In genomic region chr10:48604408-48605263, GRCh38 we compare ENCODE assay signal across 8 cellular contexts. TPM values are rescaled to one million over a fixed set of nuclear protein-coding genes. Genes with fewer than 3 reads are reported as not detected.
DNase-seq lines count a peak whose midpoint lies in the region; ATAC-seq, FAIRE-seq and TF ChIP-seq lines count a peak whose summit lies in the region.

ARHGAP22 (minus strand) TSS chr10:48605073; CDS start chr10:48604796, 277 bp downstream.

- H3K9ac ChIP-seq in HUES48 (ENCODE audit: low read depth, low read length) (no peak within 1 kb of the TSS), skeletal muscle tissue (ENCODE audit: low read depth in 1 of 3, low read length in 3 of 3) (peak within 1 kb of the TSS; percentile 40 to 64 (median 51))

- H3K4me1 ChIP-seq in HUES48 (ENCODE audit: control insufficient read depth, insufficient read depth, low read length) (peaks cover 18% of the 10 kb centered on the region; the same call in 1 of the 2 replicates), skeletal muscle tissue (ENCODE audit: control insufficient read depth in 3 of 3, insufficient read depth in 3 of 3, low read length in 3 of 3) (peaks cover 10 to 19% (median 19%) of the 10 kb centered on the region in 3 donors)

- TF ChIP-seq CTCF in GM12865 (IDR thresholded peaks at IDR 0.05; ENCODE audit: insufficient read depth, low read depth, low read length, missing control alignments) (no peak), bronchial epithelial cell (IDR thresholded peaks at IDR 0.05; ENCODE audit: insufficient read depth, low read length, severe bottlenecking) (no peak)

- H3K27ac ChIP-seq in HUES48 (ENCODE audit: low read depth, low read length) (no peak within 1 kb of the TSS), skeletal muscle tissue (ENCODE audit: low read depth, low read length) (no peak within 1 kb of the TSS)

- DNase-seq in GM12865 (ENCODE audit: low read depth) (peak; percentile 31), bronchial epithelial cell (ENCODE audit: low read depth) (no peak), iris pigment epithelial cell (ENCODE audit: low read depth) (peak; percentile 30), dedifferentiated amniotic fluid mesenchymal stem cell (ENCODE audit: extremely low spot score) (no peak)

- H3K4me3 ChIP-seq in GM12865 (ENCODE audit: low read depth, low read length) (peak within 1 kb of the TSS; percentile 59), HUES48 (ENCODE audit: low read depth, low read length) (peak within 1 kb of the TSS; percentile 56), bronchial epithelial cell (ENCODE audit: low read depth, low read length) (peak within 1 kb of the TSS; percentile 47), skeletal muscle tissue (ENCODE audit: low read length in 3 of 3) (peak within 1 kb of the TSS; percentile 56 to 78 (median 70))

- no peaks in the 10 kb centered on the region for H3K36me3 ChIP-seq in HUES48 (ENCODE audit: control insufficient read depth, insufficient read depth, low read length)
- H3K36me3 ChIP-seq in bronchial epithelial cell (ENCODE audit: control insufficient read depth, insufficient read depth, low read length): no peaks in the 10 kb centered on the region
- H3K36me3 ChIP-seq in skeletal muscle tissue (ENCODE audit: control insufficient read depth in 3 of 3, insufficient read depth in 3 of 3, low read length in 3 of 3): peaks cover 0 to 2% (median 0%) of the 10 kb centered on the region in 3 donors

- peaks cover 29% of the 10 kb centered on the region for H3K27me3 ChIP-seq in HUES48 (ENCODE audit: control insufficient read depth, insufficient read depth, low read length)
- H3K27me3 ChIP-seq in bronchial epithelial cell (ENCODE audit: control insufficient read depth, insufficient read depth, low read length): no peaks in the 10 kb centered on the region
- H3K27me3 ChIP-seq in skeletal muscle tissue (ENCODE audit: control insufficient read depth in 3 of 3, insufficient read depth in 3 of 3, low read length in 3 of 3): peaks cover 3 to 30% (median 17%) of the 10 kb centered on the region in 3 donors

- ATAC-seq in HG02588 (IDR thresholded peaks at IDR 0.05; ENCODE audit: unreplicated experiment) (no peak), HG02973 (IDR thresholded peaks at IDR 0.05; ENCODE audit: unreplicated experiment) (no peak)

- no peaks in the 10 kb centered on the region for H3K9me3 ChIP-seq in HUES48 (ENCODE audit: control insufficient read depth, insufficient read depth, low read length)
- H3K9me3 ChIP-seq in skeletal muscle tissue (ENCODE audit: control insufficient read depth in 3 of 3, low read length in 3 of 3): no peaks in the 10 kb centered on the region

- FAIRE-seq in bronchial epithelial cell (lab: Jason Lieb, UNC): no peak

RNA-seq across cellular contexts. Expression of gene ARHGAP22, which starts in this region (rescaled TPM):
- total RNA-seq in bronchial epithelial cell (4.9 and 9.0 TPM in 2 replicates), skeletal muscle tissue (1.0 TPM)

Comparison
In these comparisons a context has a peak if more than half of its experiments do, and no peak if none do; other contexts are left out.
1. DNase-seq: peak in GM12865 (single experiment) and iris pigment epithelial cell (single experiment); none in bronchial epithelial cell (single experiment) and dedifferentiated amniotic fluid mesenchymal stem cell (single experiment).
2. Peak in every context shown above with its lines, with median percentiles within 50 percentile points of each other: H3K4me3 ChIP-seq.